14 cellular contexts compared by ENCODE assay signal in the genomic region with DNA sequence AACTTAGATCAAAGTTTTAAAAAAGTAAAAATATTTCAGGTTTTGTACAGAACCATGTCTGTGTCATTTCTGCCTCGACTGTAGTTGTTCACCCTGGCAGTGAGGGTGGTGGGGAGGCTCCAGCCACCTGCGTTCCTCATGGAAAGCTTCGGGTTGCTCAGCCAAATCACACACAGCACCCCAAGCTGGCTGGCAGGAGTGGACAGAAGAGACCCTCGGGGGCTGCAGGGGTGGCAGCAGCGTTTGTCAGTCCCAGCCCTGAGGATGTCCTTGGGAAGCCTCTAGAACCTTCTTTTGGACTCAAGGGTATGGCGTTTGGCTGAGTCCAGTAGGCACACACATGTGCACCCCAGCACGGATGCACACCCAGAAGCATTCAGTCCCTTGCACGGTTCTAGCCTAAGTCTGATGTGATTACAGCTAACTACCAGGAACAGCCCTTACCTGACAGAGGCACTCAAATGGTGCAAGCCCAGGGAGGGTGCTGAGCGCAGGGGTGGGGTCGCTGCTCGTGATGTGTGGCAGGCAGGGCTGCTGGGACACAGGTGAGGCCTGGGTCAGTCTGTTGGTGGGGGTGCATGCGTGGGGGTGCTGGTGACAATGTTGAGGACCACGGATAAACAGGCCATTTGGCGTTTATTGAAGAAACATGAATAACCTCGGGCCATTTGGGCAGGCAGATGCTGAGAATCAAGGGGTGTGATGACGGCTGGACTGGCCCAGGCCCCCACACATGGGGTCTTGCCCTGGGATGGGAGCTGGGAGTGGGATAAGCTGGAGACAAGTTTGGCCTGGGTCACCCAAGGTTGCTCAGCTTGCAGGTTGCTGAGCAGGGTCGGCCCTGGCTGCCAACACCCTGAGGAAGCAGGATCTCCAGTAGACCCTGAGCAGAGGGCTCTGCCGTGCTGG.
A peak's percentile ranks its signal among the peaks of the same experiment; 100 is the strongest.
DNase-seq lines count a peak whose midpoint lies in the region; ATAC-seq and TF ChIP-seq lines count a peak whose summit lies in the region.
"Had no signal": no experiment of that assay in that cellular context is flagged by ENCODE, and none has a peak within 500 bp of the region (broad histone marks: within the 10 kb centered on the region; RNA-seq: fewer than 3 reads in every experiment).

No MANE protein-coding gene starts in this region.

- H3K4me1 ChIP-seq in esophagus muscularis mucosa: peaks cover 0 to 8% (median 5%) of the 10 kb centered on the region in 4 donors
- H3K4me1 ChIP-seq: psoas muscle had no signal

- peak; percentile 34 for DNase-seq in CD14-positive monocyte (ENCODE audit: low spot score)
- peak; percentile 58 for DNase-seq in H7
- DNase-seq in esophagus muscularis mucosa (ENCODE audit: extremely low spot score): peak; percentile 90
- DNase-seq in omental fat pad (ENCODE audit: low spot score): peak; percentile 14
- DNase-seq in SHP77 (lab: John Stamatoyannopoulos, UW): no peak
- DNase-seq in SKM-1 treated with dmso at 0.1 percent for 144 hours (lab: John Stamatoyannopoulos, UW; ENCODE audit: unreplicated experiment): no peak
- DNase-seq: C1 segment of cervical spinal cord; KG1; NCI-H1417 treated with DMSO at 0.1 percent for 48 hours; NCI-H524 treated with DMSO at 0.1 percent for 48 hours; stimulated activated naive CD8-positive, alpha-beta T cell treated with anti-CD3 and anti-CD28 coated beads, Interleukin-15, Interleukin-2, amounts not matched to agents 100 U/mL and 50 U/mL, for 24 hours had no signal

- intact Hi-C loops in CD14-positive monocyte (cut with micrococcal nuclease): no loop called here
- intact Hi-C loops in esophagus muscularis mucosa (cut with DNase I): loop anchor here (5.0 kb wide), 1 partner anchor 533 kb away; no protein-coding TSS in a partner anchor

- peak overlapping the region in 3 of 7 donors; percentile 6 to 68 (median 33) for H3K27ac Mint-ChIP-seq in CD14-positive monocyte

- no peaks in the 10 kb centered on the region for H3K9me3 ChIP-seq in esophagus muscularis mucosa
- H3K9me3 ChIP-seq: psoas muscle had no signal

- H3K27me3 ChIP-seq in H7 (ENCODE audit: control insufficient read depth, insufficient read depth, low read length) (no peaks in the 10 kb centered on the region), esophagus muscularis mucosa (peaks cover 0 to 16% (median 0%) of the 10 kb centered on the region in 4 donors)

- peaks cover under 1% of the 10 kb centered on the region for H3K4me1 Mint-ChIP-seq in CD14-positive monocyte

- H3K36me3 Mint-ChIP-seq in CD14-positive monocyte: peaks cover 27 to 40% of the 10 kb centered on the region in 2 donors

- H3K36me3 ChIP-seq in H7 (replicated peaks; ENCODE audit: control insufficient read depth, insufficient read depth, low read length) (no peaks in the 10 kb centered on the region; the same call in none of the 2 replicates), esophagus muscularis mucosa (peaks cover 31 to 49% (median 39%) of the 10 kb centered on the region in 4 donors)

- no peak overlapping the region for H3K4me3 ChIP-seq in H7 (ENCODE audit: insufficient read depth, low read depth, low read length)
- H3K4me3 ChIP-seq in esophagus muscularis mucosa: no peak overlapping the region
- H3K4me3 ChIP-seq: GM12878, psoas muscle had no signal

- H3K4me3 Mint-ChIP-seq in CD14-positive monocyte: no peak overlapping the region

- no peak for TF ChIP-seq CTCF in CD14-positive monocyte (IDR thresholded peaks at IDR 0.05)
- TF ChIP-seq CTCF in esophagus muscularis mucosa (IDR thresholded peaks at IDR 0.05): no peak
- no peak for TF ChIP-seq CTCF in omental fat pad (IDR thresholded peaks at IDR 0.05)

- H3K27ac ChIP-seq in esophagus muscularis mucosa (replicated peaks in 1 of 4): no peak overlapping the region
- H3K27ac ChIP-seq: psoas muscle had no signal

- peaks cover 3 to 5% (median 5%) of the 10 kb centered on the region in 3 donors for H3K27me3 Mint-ChIP-seq in CD14-positive monocyte (ENCODE audit: low read depth in 3 of 3)

- TF ChIP-seq POLR2A in esophagus muscularis mucosa (IDR thresholded peaks at IDR 0.05; ENCODE audit: low read depth): no peak

- ATAC-seq in omental fat pad (ENCODE audit: low FRiP score) (no peak), GM19324 (IDR thresholded peaks at IDR 0.05; ENCODE audit: low FRiP score, unreplicated experiment) (no peak)
- ATAC-seq: GM12878; stimulated activated naive CD8-positive, alpha-beta T cell treated with anti-CD3 and anti-CD28 coated beads, Interleukin-15, Interleukin-2, amounts not matched to agents 100 U/mL and 50 U/mL, for 24 hours had no signal

- TF ChIP-seq EP300 in esophagus muscularis mucosa (IDR thresholded peaks at IDR 0.05): no peak

- H3K9me3 Mint-ChIP-seq in CD14-positive monocyte: peaks cover 0 to 5% (median 0%) of the 10 kb centered on the region in 7 donors

- WGBS in esophagus muscularis mucosa: 76% methylated on average over 16 of the region's 18 CpGs

Comparison
In these comparisons a context has a peak if more than half of its experiments do, and no peak if none do; other contexts are left out.
1. DNase-seq: peak in CD14-positive monocyte (single experiment), H7 (single experiment), esophagus muscularis mucosa (single experiment) and omental fat pad (single experiment); none in SHP77 (0 of 2) and SKM-1 treated with dmso at 0.1 percent for 144 hours (single experiment).